9 cellular contexts compared by ENCODE assay signal in the genomic region with DNA sequence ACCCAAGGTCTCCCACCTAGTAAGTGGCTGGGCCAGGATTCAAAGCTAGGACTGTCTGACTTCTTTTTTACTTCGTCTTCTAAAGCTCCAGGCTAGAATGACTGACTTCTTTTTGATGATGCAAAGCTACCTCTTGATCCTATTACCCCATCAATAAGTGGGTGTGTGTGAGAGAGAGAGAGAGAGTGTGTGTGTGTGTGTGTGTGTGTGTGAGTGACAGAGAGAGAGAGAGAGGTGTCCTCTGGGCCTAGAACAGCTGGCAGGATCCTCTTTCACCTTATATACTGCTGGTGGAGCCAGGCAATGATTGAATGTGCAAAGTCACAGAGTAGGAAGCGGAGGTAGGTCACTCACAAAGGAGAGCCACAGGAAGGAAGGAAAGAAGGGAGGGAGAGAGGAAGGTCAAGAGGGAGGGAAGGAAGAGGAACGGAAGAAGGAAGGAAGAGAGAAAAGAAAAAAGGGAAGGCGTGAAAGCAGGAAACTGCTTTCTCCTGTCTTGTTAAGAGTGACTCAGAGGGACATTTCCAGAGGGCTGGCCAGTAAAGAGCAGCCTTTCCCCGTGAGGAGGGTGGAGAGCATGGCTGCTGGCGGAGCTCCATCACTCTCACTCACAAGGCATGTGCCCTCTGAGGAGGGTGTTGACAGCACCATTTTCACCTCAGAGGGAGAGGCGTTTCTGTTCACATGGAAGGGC.
DNase-seq lines count a peak whose midpoint lies in the region; ATAC-seq and TF ChIP-seq lines count a peak whose summit lies in the region.
"Had no signal": no experiment of that assay in that cellular context is flagged by ENCODE, and none has a peak within 500 bp of the region (broad histone marks: within the 10 kb centered on the region; RNA-seq: fewer than 3 reads in every experiment).

No MANE protein-coding gene starts in this region.

- no peaks in the 10 kb centered on the region for H3K27me3 Mint-ChIP-seq in activated CD8-positive, alpha-beta T cell treated with anti-CD3 and anti-CD28 coated beads, Interleukin-2, amount 10 ng/mL, durations not matched to agents 7 days and 5 days (ENCODE audit: low read depth)

- no peak for TF ChIP-seq EP300 in stomach (IDR thresholded peaks at IDR 0.05)

- WGBS in stomach, 5 donors: 49 to 54% (median 51%) methylated on average over 7 of the region's 7 CpGs

- TF ChIP-seq POLR2A in stomach (IDR thresholded peaks at IDR 0.05): no peak

- CTCF ChIA-PET in activated CD8-positive, alpha-beta T cell treated with anti-CD3 and anti-CD28 coated beads, Interleukin-2, amount 10 ng/mL, durations not matched to agents 7 days and 5 days (lab: Charles Lee): interaction anchor here (0.9 to 1.8 kb wide), 2 partner anchors 49 to 57 kb away, joined by 3 to 9 read pairs; no protein-coding TSS in a partner anchor

- H3K4me1 Mint-ChIP-seq in activated CD8-positive, alpha-beta T cell treated with anti-CD3 and anti-CD28 coated beads, Interleukin-2, amount 10 ng/mL, durations not matched to agents 7 days and 5 days (ENCODE audit: low read depth): peaks cover 10% of the 10 kb centered on the region

- H3K27ac Mint-ChIP-seq in activated CD8-positive, alpha-beta T cell treated with anti-CD3 and anti-CD28 coated beads, Interleukin-2, amount 10 ng/mL, durations not matched to agents 7 days and 5 days: peak overlapping the region; percentile 30

- no peak overlapping the region for H3K4me3 ChIP-seq in stomach

- H3K9me3 ChIP-seq in stomach: no peaks in the 10 kb centered on the region

- no peak for TF ChIP-seq CTCF in stomach (IDR thresholded peaks at IDR 0.05)

- no peaks in the 10 kb centered on the region for H3K9me3 Mint-ChIP-seq in activated CD8-positive, alpha-beta T cell treated with anti-CD3 and anti-CD28 coated beads, Interleukin-2, amount 10 ng/mL, durations not matched to agents 7 days and 5 days (ENCODE audit: insufficient read depth)

- intact Hi-C loops in left cardiac atrium (cut with DNase I): loop anchor here in 1 of 2 donors (2.0 kb wide), 2 partner anchors 15 to 31 kb away; no protein-coding TSS in a partner anchor
- intact Hi-C loops in stomach (cut with DNase I; ENCODE audit: low total_unique reads): no loop called here

- POLR2A ChIA-PET in activated CD8-positive, alpha-beta T cell treated with anti-CD3 and anti-CD28 coated beads, Interleukin-2, amount 10 ng/mL, durations not matched to agents 7 days and 5 days (lab: Charles Lee): no interaction called here

- peak; percentile 20 for DNase-seq in NCI-H2029 (lab: John Stamatoyannopoulos, UW)
- DNase-seq in NCI-H2029 treated with DMSO at 0.1 percent for 48 hours (lab: John Stamatoyannopoulos, UW): no peak
- no peak for DNase-seq in activated CD8-positive, alpha-beta T cell treated with anti-CD3 and anti-CD28 coated beads, Interleukin-2, amount 10 ng/mL, durations not matched to agents 7 days and 5 days
- DNase-seq in left cardiac atrium: peak; percentile 91
- peak; percentile 40 for DNase-seq in stomach
- no peak for DNase-seq in NCI-H1694 treated with DMSO at 0.1 percent for 48 hours (lab: John Stamatoyannopoulos, UW)
- DNase-seq in NCI-H2107 treated with DMSO at 0.1 percent for 48 hours (lab: John Stamatoyannopoulos, UW; ENCODE audit: unreplicated experiment): no peak
- no peak for DNase-seq in NCI-H1436 treated with DMSO at 0.1 percent for 48 hours (lab: John Stamatoyannopoulos, UW)
- DNase-seq: NCI-H1417 treated with DMSO at 0.1 percent for 48 hours had no signal

- no peaks in the 10 kb centered on the region for H3K36me3 ChIP-seq in stomach

- ATAC-seq in activated CD8-positive, alpha-beta T cell treated with anti-CD3 and anti-CD28 coated beads, Interleukin-2, amount 10 ng/mL, durations not matched to agents 7 days and 5 days: no peak
- ATAC-seq in left cardiac atrium: peak; percentile 99

- no peak overlapping the region for H3K4me3 Mint-ChIP-seq in activated CD8-positive, alpha-beta T cell treated with anti-CD3 and anti-CD28 coated beads, Interleukin-2, amount 10 ng/mL, durations not matched to agents 7 days and 5 days

- no peaks in the 10 kb centered on the region for H3K36me3 Mint-ChIP-seq in activated CD8-positive, alpha-beta T cell treated with anti-CD3 and anti-CD28 coated beads, Interleukin-2, amount 10 ng/mL, durations not matched to agents 7 days and 5 days (ENCODE audit: low read depth)

- peak overlapping the region in 4 of 5 donors; percentile 35 to 74 (median 66) for H3K27ac ChIP-seq in stomach

- peaks cover 5 to 28% (median 7%) of the 10 kb centered on the region in 4 donors for H3K4me1 ChIP-seq in stomach

- H3K27me3 ChIP-seq in stomach: no peaks in the 10 kb centered on the region

Comparison
In these comparisons a context has a peak if more than half of its experiments do, and no peak if none do; other contexts are left out.
1. DNase-seq: peak in NCI-H2029 (single experiment), left cardiac atrium (single experiment) and stomach (single experiment); none in NCI-H2029 treated with DMSO at 0.1 percent for 48 hours (single experiment), activated CD8-positive, alpha-beta T cell treated with anti-CD3 and anti-CD28 coated beads, Interleukin-2, amount 10 ng/mL, durations not matched to agents 7 days and 5 days (single experiment), NCI-H1694 treated with DMSO at 0.1 percent for 48 hours (single experiment), NCI-H2107 treated with DMSO at 0.1 percent for 48 hours (single experiment) and NCI-H1436 treated with DMSO at 0.1 percent for 48 hours (single experiment).